ENCODE assay signal across 8 cellular contexts in genomic region chr19:38433268-38433733, GRCh38.
DNase-seq lines count a peak whose midpoint lies in the region; ATAC-seq lines count a peak whose summit lies in the region.

RYR1 (plus strand) TSS chr19:38433691; CDS start chr19:38433830, 139 bp downstream.

- DNase-seq in stimulated activated naive CD4-positive, alpha-beta T cell treated with Interleukin-2 at 50 U/mL for 16 hours (lab: John Stamatoyannopoulos, UW) = peak; percentile 60
- DNase-seq in stimulated activated naive CD4-positive, alpha-beta T cell (lab: John Stamatoyannopoulos, UW) = no peak
- DNase-seq in activated CD8-positive, alpha-beta memory T cell treated with anti-CD3 and anti-CD28 coated beads for 24 hours = peak; percentile 72
- DNase-seq in globus pallidus (ENCODE audit: low spot score) (peak; percentile 35), pons (ENCODE audit: low spot score) (peak; percentile 43), NCI-H1092 treated with DMSO at 0.1 percent for 48 hours (lab: John Stamatoyannopoulos, UW) (no peak), GDM1 (lab: John Stamatoyannopoulos, UW) (no peak)

- ATAC-seq in HG02588 (IDR thresholded peaks at IDR 0.05; ENCODE audit: unreplicated experiment) = no peak

Comparison
In these comparisons a context has a peak if more than half of its experiments do, and no peak if none do; other contexts are left out.
1. DNase-seq: peak in stimulated activated naive CD4-positive, alpha-beta T cell treated with Interleukin-2 at 50 U/mL for 16 hours (single experiment), activated CD8-positive, alpha-beta memory T cell treated with anti-CD3 and anti-CD28 coated beads for 24 hours (single experiment), globus pallidus (single experiment) and pons (single experiment); none in stimulated activated naive CD4-positive, alpha-beta T cell (0 of 6), NCI-H1092 treated with DMSO at 0.1 percent for 48 hours (single experiment) and GDM1 (single experiment).